In the genomic region with DNA sequence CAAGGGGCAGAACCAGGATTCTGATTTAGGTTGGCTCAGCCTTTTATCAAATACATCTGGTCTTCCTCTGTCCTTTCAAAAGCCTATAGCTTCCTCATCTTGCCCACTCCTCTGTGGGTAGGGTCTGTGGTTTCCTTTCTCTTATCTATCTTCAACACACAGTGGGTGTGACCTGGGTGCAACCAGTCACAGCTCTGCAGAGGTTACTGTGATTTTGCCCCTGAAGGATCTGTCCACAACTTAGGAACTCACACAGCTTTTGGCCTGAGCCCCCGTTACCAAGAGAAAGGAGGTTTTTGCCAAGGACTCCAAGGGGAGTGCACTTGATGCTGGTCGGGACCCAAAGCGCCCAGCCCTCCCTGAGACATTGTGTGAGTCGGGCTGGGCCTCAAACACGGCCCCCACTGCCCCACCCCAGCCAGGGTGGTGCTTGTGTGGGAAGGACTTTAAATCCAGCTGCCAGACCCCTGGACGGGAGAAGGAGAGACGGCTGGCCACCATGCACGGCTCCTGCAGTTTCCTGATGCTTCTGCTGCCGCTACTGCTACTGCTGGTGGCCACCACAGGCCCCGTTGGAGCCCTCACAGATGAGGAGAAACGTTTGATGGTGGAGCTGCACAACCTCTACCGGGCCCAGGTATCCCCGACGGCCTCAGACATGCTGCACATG, we compare ENCODE assay signal across 11 cellular contexts. TPM values are rescaled to one million over a fixed set of nuclear protein-coding genes. Genes with fewer than 3 reads are reported as not detected.
DNase-seq lines count a peak whose midpoint lies in the region; ATAC-seq and TF ChIP-seq lines count a peak whose summit lies in the region.
"Had no signal": no experiment of that assay in that cellular context is flagged by ENCODE, and none has a peak within 500 bp of the region (broad histone marks: within the 10 kb centered on the region; RNA-seq: fewer than 3 reads in every experiment).

A gene with protein sequence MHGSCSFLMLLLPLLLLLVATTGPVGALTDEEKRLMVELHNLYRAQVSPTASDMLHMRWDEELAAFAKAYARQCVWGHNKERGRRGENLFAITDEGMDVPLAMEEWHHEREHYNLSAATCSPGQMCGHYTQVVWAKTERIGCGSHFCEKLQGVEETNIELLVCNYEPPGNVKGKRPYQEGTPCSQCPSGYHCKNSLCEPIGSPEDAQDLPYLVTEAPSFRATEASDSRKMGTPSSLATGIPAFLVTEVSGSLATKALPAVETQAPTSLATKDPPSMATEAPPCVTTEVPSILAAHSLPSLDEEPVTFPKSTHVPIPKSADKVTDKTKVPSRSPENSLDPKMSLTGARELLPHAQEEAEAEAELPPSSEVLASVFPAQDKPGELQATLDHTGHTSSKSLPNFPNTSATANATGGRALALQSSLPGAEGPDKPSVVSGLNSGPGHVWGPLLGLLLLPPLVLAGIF (plus strand): TSS at position 477 of the 670 bp plus-strand sequence. CDS start 23 bp downstream, at position 500.

- intact Hi-C loops in activated CD4-positive, alpha-beta memory T cell treated with anti-CD3 and anti-CD28 coated beads for 36 hours (cut with micrococcal nuclease) = loop anchor here (5.0 kb wide), 1 partner anchor 42 kb away; no protein-coding TSS in a partner anchor
- intact Hi-C loops in left ventricle myocardium superior (cut with micrococcal nuclease) = no loop called here

- ATAC-seq in left ventricle myocardium superior = peak; percentile 72

- DNase-seq in activated CD8-positive, alpha-beta memory T cell treated with anti-CD3 and anti-CD28 coated beads for 24 hours = peak; percentile 55
- no peak for DNase-seq in activated CD8-positive, alpha-beta memory T cell treated with anti-CD3 and anti-CD28 coated beads, Interleukin-2, amount 50 U/mL, for 4 hours
- DNase-seq in activated CD4-positive, alpha-beta memory T cell treated with anti-CD3 and anti-CD28 coated beads for 36 hours = peak; percentile 21
- DNase-seq in left ventricle myocardium superior = peak; percentile 47
- peak; percentile 55 to 70 for DNase-seq in suprapubic skin (ENCODE audit: low spot score in 2 of 2)
- no peak for DNase-seq in NCI-H82 (lab: John Stamatoyannopoulos, UW)
- DNase-seq in HT-29 (ENCODE audit: low spot score) = no peak
- no peak for DNase-seq in NCI-H345 treated with DMSO at 0.1 percent for 48 hours (lab: John Stamatoyannopoulos, UW; ENCODE audit: unreplicated experiment)
- DNase-seq: NCI-H1417 treated with DMSO at 0.1 percent for 48 hours had no signal

- no peaks in the 10 kb centered on the region for H3K36me3 ChIP-seq in suprapubic skin

- no peaks in the 10 kb centered on the region for H3K9me3 Mint-ChIP-seq in activated CD4-positive, alpha-beta memory T cell treated with anti-CD3 and anti-CD28 coated beads for 36 hours

- peak within 1 kb of the TSS; percentile 28 for H3K27ac Mint-ChIP-seq in activated CD4-positive, alpha-beta memory T cell treated with anti-CD3 and anti-CD28 coated beads for 36 hours

- H3K4me3 Mint-ChIP-seq in activated CD4-positive, alpha-beta memory T cell treated with anti-CD3 and anti-CD28 coated beads for 36 hours = peak within 1 kb of the TSS; percentile 51

- peak within 1 kb of the TSS; percentile 2 for H3K27ac ChIP-seq in suprapubic skin

- WGBS in suprapubic skin = 57% methylated on average over 9 of the region's 14 CpGs

- peak within 1 kb of the TSS; percentile 20 for H3K4me3 ChIP-seq in suprapubic skin

- H3K27me3 Mint-ChIP-seq in activated CD4-positive, alpha-beta memory T cell treated with anti-CD3 and anti-CD28 coated beads for 36 hours = no peaks in the 10 kb centered on the region

- CTCF ChIA-PET in activated CD4-positive, alpha-beta memory T cell treated with anti-CD3 and anti-CD28 coated beads for 36 hours (lab: Charles Lee) = interaction anchor here (1.1 to 2.1 kb wide), 4 partner anchors 9 to 69 kb away, joined by 3 to 7 read pairs (median 5); no protein-coding TSS in a partner anchor

- H3K4me1 ChIP-seq in suprapubic skin = peaks cover 40% of the 10 kb centered on the region

- peaks cover 38% of the 10 kb centered on the region for H3K4me1 Mint-ChIP-seq in activated CD4-positive, alpha-beta memory T cell treated with anti-CD3 and anti-CD28 coated beads for 36 hours (ENCODE audit: low read depth)

- no peak for TF ChIP-seq POLR2A in suprapubic skin (IDR thresholded peaks at IDR 0.05)

- no peaks in the 10 kb centered on the region for H3K9me3 ChIP-seq in suprapubic skin

- TF ChIP-seq EP300 in suprapubic skin (IDR thresholded peaks at IDR 0.05) = no peak

- no peak for TF ChIP-seq CTCF in suprapubic skin (IDR thresholded peaks at IDR 0.05)

- H3K27me3 ChIP-seq in suprapubic skin = no peaks in the 10 kb centered on the region

- POLR2A ChIA-PET in activated CD4-positive, alpha-beta memory T cell treated with anti-CD3 and anti-CD28 coated beads for 36 hours (lab: Charles Lee) = interaction anchor here (1.1 kb wide), 1 partner anchor 31 kb away, joined by 3 read pairs; a partner anchor contains a TSS

- no peaks in the 10 kb centered on the region for H3K36me3 Mint-ChIP-seq in activated CD4-positive, alpha-beta memory T cell treated with anti-CD3 and anti-CD28 coated beads for 36 hours

RNA-seq across cellular contexts. Expression of the gene that starts here (rescaled TPM):
- total RNA-seq in activated CD4-positive, alpha-beta memory T cell treated with anti-CD3 and anti-CD28 coated beads for 36 hours = 1 to 10 TPM; 1.0 to 1.1 TPM
- total RNA-seq in left ventricle myocardium superior (4.1 TPM), suprapubic skin (10 to 100 TPM in 1 of 4 donors, 1 to 10 TPM in 3; 2.8 to 17.2 (median 3.9) TPM)
- total RNA-seq in HT-29 (2014; rRNA removed; shearing (Covaris generic)) = 0.29 TPM in 1 of 2 replicates, not detected in the other
- total RNA-seq: renal cortical epithelial cell, RPMI7951 had no signal

Comparison
In these comparisons a context has a peak if more than half of its experiments do, and no peak if none do; other contexts are left out.
1. DNase-seq: peak in activated CD8-positive, alpha-beta memory T cell treated with anti-CD3 and anti-CD28 coated beads for 24 hours (single experiment), activated CD4-positive, alpha-beta memory T cell treated with anti-CD3 and anti-CD28 coated beads for 36 hours (single experiment), left ventricle myocardium superior (single experiment) and suprapubic skin (2 of 2); none in activated CD8-positive, alpha-beta memory T cell treated with anti-CD3 and anti-CD28 coated beads, Interleukin-2, amount 50 U/mL, for 4 hours (single experiment), NCI-H82 (single experiment), HT-29 (single experiment) and NCI-H345 treated with DMSO at 0.1 percent for 48 hours (single experiment).